1 cellular context compared by ENCODE assay signal in genomic region chr2:26329083-26329482, GRCh38. TPM values are rescaled to one million over a fixed set of nuclear protein-coding genes. Genes with fewer than 3 reads are reported as not detected.
"Had no signal": no experiment of that assay in that cellular context is flagged by ENCODE, and none has a peak within 500 bp of the region (broad histone marks: within the 10 kb centered on the region; RNA-seq: fewer than 3 reads in every experiment).

No MANE protein-coding gene starts in this region.

RNA-seq across cellular contexts. Expression of gene ADGRF3, which starts 17.5 kb away (rescaled TPM):
- total RNA-seq: GM23248 had no signal
